In the genomic region with DNA sequence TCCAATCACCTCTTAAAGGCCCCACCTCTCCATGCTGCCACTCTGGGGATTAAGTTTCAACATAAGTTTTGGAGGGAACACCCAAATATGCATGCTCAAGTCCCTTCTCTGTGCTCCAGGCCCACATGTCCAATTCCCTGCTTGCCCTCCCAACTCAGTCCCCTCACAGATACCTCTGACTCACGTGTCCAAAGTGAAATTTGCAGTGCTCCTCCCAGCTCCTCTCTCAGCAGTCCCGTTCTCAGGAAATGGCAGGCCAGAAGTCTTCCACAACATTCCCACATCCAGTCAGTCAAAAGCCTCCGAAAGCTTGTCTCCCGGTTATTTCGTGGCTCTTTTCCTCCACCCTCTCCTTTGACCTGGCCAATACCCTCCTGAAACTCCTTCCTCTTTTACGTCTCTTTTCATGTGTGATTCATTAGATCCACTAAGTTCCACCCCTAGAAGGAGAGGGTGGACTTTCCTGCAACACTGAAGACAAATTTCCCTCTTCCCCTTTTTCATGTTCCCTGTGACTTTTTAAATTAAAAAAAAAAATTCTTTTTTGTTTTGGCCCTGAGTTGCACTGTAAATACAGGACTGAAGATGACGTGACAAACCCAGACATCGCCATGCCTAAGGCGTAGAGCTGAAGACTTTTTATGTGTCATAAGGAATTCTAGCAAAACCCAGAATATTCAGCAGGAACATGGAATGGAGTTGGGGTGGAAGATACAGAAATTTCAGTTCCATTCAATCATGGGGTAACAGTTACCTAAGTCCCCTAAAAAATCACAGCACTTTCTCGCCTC, we compare ENCODE assay signal across 1 cellular context.
TF ChIP-seq lines count a peak whose summit lies in the region.

No MANE protein-coding gene starts in this region.

TF ChIP-seq in WTC11, 78 proteins besides CTCF, POLR2A, EP300 and RAD21 (continued from another document):
- no peak for TF ChIP-seq STAT6 (CRISPR knock-in tag; conservative IDR thresholded peaks at IDR 0.05; ENCODE audit: low read depth)
- TF ChIP-seq MXD4 (CRISPR knock-in tag; IDR thresholded peaks at IDR 0.05; ENCODE audit: borderline replicate concordance), result no peak
- no peak for TF ChIP-seq ATF1 (CRISPR knock-in tag; IDR thresholded peaks at IDR 0.05)
- TF ChIP-seq, protein P1, sequence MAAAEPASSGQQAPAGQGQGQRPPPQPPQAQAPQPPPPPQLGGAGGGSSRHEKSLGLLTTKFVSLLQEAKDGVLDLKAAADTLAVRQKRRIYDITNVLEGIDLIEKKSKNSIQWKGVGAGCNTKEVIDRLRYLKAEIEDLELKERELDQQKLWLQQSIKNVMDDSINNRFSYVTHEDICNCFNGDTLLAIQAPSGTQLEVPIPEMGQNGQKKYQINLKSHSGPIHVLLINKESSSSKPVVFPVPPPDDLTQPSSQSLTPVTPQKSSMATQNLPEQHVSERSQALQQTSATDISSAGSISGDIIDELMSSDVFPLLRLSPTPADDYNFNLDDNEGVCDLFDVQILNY (CRISPR knock-in tag; IDR thresholded peaks at IDR 0.05), result no peak
